ENCODE assay signal across 14 cellular contexts in genomic region chr6:13465734-13466133, GRCh38. TPM values are rescaled to one million over a fixed set of nuclear protein-coding genes. Genes with fewer than 3 reads are reported as not detected.
A peak's percentile ranks its signal among the peaks of the same experiment; 100 is the strongest.
DNase-seq lines count a peak whose midpoint lies in the region; ATAC-seq and TF ChIP-seq lines count a peak whose summit lies in the region.
"Had no signal": no experiment of that assay in that cellular context is flagged by ENCODE, and none has a peak within 500 bp of the region (broad histone marks: within the 10 kb centered on the region; RNA-seq: fewer than 3 reads in every experiment).

No MANE protein-coding gene starts in this region.

- no peak for TF ChIP-seq CTCF in right atrium auricular region (IDR thresholded peaks at IDR 0.05)
- TF ChIP-seq CTCF in OCI-LY7 (conservative IDR thresholded peaks at IDR 0.05; ENCODE audit: low read length) = no peak
- TF ChIP-seq CTCF in dorsolateral prefrontal cortex (IDR thresholded peaks at IDR 0.05 in 54 of 56, conservative IDR thresholded peaks at IDR 0.05 in 2 of 56; ENCODE audit: low read depth in 1 of 56, partially characterized antibody in 56 of 56) = no peak

- DNase-seq in right atrium auricular region (ENCODE audit: low spot score) (no peak), Right ventricle myocardium inferior (ENCODE audit: missing footprints) (no peak), OCI-LY7 (ENCODE audit: low spot score) (no peak), dorsolateral prefrontal cortex (no peak), HPDE6-E6E7 (ENCODE audit: extremely low spot score) (no peak), SIG-M5 treated with dmso at 0.1 percent for 504 hours (lab: John Stamatoyannopoulos, UW; ENCODE audit: unreplicated experiment) (no peak)
- DNase-seq: BE2C, DMS79 treated with DMSO at 0.1 percent for 48 hours, KBM-7, NCI-H1436, NCI-H2227 treated with DMSO at 0.1 percent for 48 hours, SJCRH30 had no signal

- H3K4me3 ChIP-seq in right atrium auricular region = no peak overlapping the region
- H3K4me3 ChIP-seq in OCI-LY7 (ENCODE audit: low read depth, low read length, poor library complexity, severe bottlenecking) = no peak overlapping the region
- no peak overlapping the region for H3K4me3 ChIP-seq in dorsolateral prefrontal cortex
- H3K4me3 ChIP-seq: HAP-1, SJCRH30 had no signal

- H3K27ac ChIP-seq in right atrium auricular region (peak overlapping the region; percentile 79 to 87), OCI-LY7 (ENCODE audit: low read depth, low read length, poor library complexity, severe bottlenecking) (no peak overlapping the region), dorsolateral prefrontal cortex (peak overlapping the region in 33 of 59 donors; percentile 3 to 92 (median 49))

- CTCF ChIA-PET in OCI-LY7 (lab: Charles Lee; ENCODE audit: unreplicated experiment) = interaction anchor here (0.6 to 1.2 kb wide), 3 partner anchors 12 to 21 kb away, joined by 3 to 5 read pairs (median 4); no protein-coding TSS in a partner anchor

- H3K36me3 ChIP-seq in right atrium auricular region (peaks cover 3% of the 10 kb centered on the region), OCI-LY7 (ENCODE audit: insufficient read depth, low read length) (peaks cover 43% of the 10 kb centered on the region)
- H3K36me3 ChIP-seq: BE2C, HAP-1, SJCRH30 had no signal

- H3K9me3 ChIP-seq in right atrium auricular region (no peaks in the 10 kb centered on the region), OCI-LY7 (ENCODE audit: low read length) (no peaks in the 10 kb centered on the region)
- H3K9me3 ChIP-seq: BE2C, HAP-1, SJCRH30 had no signal

- H3K9me2 ChIP-seq in OCI-LY7 (ENCODE audit: insufficient read depth, low read length) = no peaks in the 10 kb centered on the region

- H2AFZ ChIP-seq in OCI-LY7 (ENCODE audit: low read length) = no peak overlapping the region

- H4K20me1 ChIP-seq in OCI-LY7 (ENCODE audit: insufficient read depth, low read length) = peaks cover 5% of the 10 kb centered on the region; the same call in 1 of the 2 replicates

- H3K27me3 ChIP-seq in right atrium auricular region (no peaks in the 10 kb centered on the region), dorsolateral prefrontal cortex (no peaks in the 10 kb centered on the region)
- H3K27me3 ChIP-seq: BE2C, SJCRH30 had no signal

- no TSS peak for BruUV-seq in OCI-LY7 (replicated peaks; lab: Mats Ljungman, UMichigan)

- H3K4me2 ChIP-seq in OCI-LY7 (ENCODE audit: low read length) = peak overlapping the region; percentile 49

- POLR2A ChIA-PET in OCI-LY7 (lab: Charles Lee) = interaction anchor here (0.8 to 1.7 kb wide), 8 partner anchors 8 to 137 kb away, joined by 3 to 4 read pairs (median 3); no protein-coding TSS in a partner anchor

- H3K4me1 ChIP-seq in right atrium auricular region (peaks cover 0 to 94% of the 10 kb centered on the region in 2 donors), OCI-LY7 (ENCODE audit: insufficient read depth, low read length, poor library complexity, severe bottlenecking) (peaks cover 79% of the 10 kb centered on the region)

- H3K79me2 ChIP-seq in OCI-LY7 (ENCODE audit: insufficient read depth, low read depth, low read length) = peaks cover 54% of the 10 kb centered on the region

- intact Hi-C loops in Right ventricle myocardium inferior (cut with DNase I) = no loop called here
- intact Hi-C loops in OCI-LY7 (cut with micrococcal nuclease; ENCODE audit: unreplicated experiment) = no loop called here
- intact Hi-C loops in dorsolateral prefrontal cortex (cut with DNase I) = no loop called here

- ATAC-seq in Right ventricle myocardium inferior (no peak), GM18909 (IDR thresholded peaks at IDR 0.05; ENCODE audit: poor library complexity, unreplicated experiment) (no peak)

RNA-seq across cellular contexts. Expression of gene GFOD1, which starts 21.7 kb away (rescaled TPM):
- total RNA-seq in right atrium auricular region (10 to 100 TPM; 66.2 to 96.3 TPM), Right ventricle myocardium inferior (38.8 TPM), OCI-LY7 (2022) (34.4 and 35.0 TPM in 2 replicates), dorsolateral prefrontal cortex (100 to 1,000 TPM in 61 of 120 experiments, 10 to 100 TPM in 59; 36.8 to 141 (median 101) TPM)
- total RNA-seq in OCI-LY7 (2014; rRNA removed; shearing (Covaris generic)) = 19.7 and 22.6 TPM in 2 replicates
